10 cellular contexts compared by ENCODE assay signal in genomic region chr1:12480031-12480430, GRCh38.
DNase-seq lines count a peak whose midpoint lies in the region; ATAC-seq and TF ChIP-seq lines count a peak whose summit lies in the region.
"Had no signal": no experiment of that assay in that cellular context is flagged by ENCODE, and none has a peak within 500 bp of the region (broad histone marks: within the 10 kb centered on the region; RNA-seq: fewer than 3 reads in every experiment).

No MANE protein-coding gene starts in this region.

- ATAC-seq in lung (ENCODE audit: insufficient read depth, low FRiP score) (no peak), GM18519 (IDR thresholded peaks at IDR 0.05; ENCODE audit: low FRiP score, unreplicated experiment) (no peak), esophagus mucosa (no peak)

- peaks cover 73% of the 10 kb centered on the region for H3K4me1 Mint-ChIP-seq in activated naive CD4-positive, alpha-beta T cell treated with anti-CD3 and anti-CD28 coated beads, Interleukin-2, amount 10 ng/mL, durations not matched to agents 7 days and 5 days

- 94 to 97% methylated on average over 3 of the region's 3 CpGs for WGBS in lung, 2 donors
- 94 to 95% methylated on average over 3 of the region's 3 CpGs for WGBS in thyroid gland, 2 donors

- TF ChIP-seq CTCF in ascending aorta (IDR thresholded peaks at IDR 0.05): no peak
- TF ChIP-seq CTCF in lung (IDR thresholded peaks at IDR 0.05; ENCODE audit: control extremely low read depth, extremely low read depth): no peak
- TF ChIP-seq CTCF in thyroid gland (IDR thresholded peaks at IDR 0.05): no peak

- no peaks in the 10 kb centered on the region for H3K27me3 ChIP-seq in ascending aorta
- H3K27me3 ChIP-seq in lung (ENCODE audit: control insufficient read depth, insufficient read depth): no peaks in the 10 kb centered on the region
- no peaks in the 10 kb centered on the region for H3K27me3 ChIP-seq in thyroid gland

- peak overlapping the region; percentile 72 to 88 for H3K27ac ChIP-seq in ascending aorta
- H3K27ac ChIP-seq in lung (ENCODE audit: low read depth in 1 of 2, low read length in 1 of 2): peak overlapping the region; percentile 37 to 71
- H3K27ac ChIP-seq in thyroid gland: peak overlapping the region; percentile 59 to 86 (median 75)

- H3K36me3 ChIP-seq in ascending aorta (no peaks in the 10 kb centered on the region), lung (ENCODE audit: control insufficient read depth in 2 of 2, insufficient read depth in 2 of 2, low read length in 2 of 2) (peaks cover 0 to 3% of the 10 kb centered on the region in 2 donors), thyroid gland (no peaks in the 10 kb centered on the region)

- CTCF ChIA-PET in activated naive CD4-positive, alpha-beta T cell treated with anti-CD3 and anti-CD28 coated beads, Interleukin-2, amount 10 ng/mL, durations not matched to agents 7 days and 5 days (lab: Charles Lee): interaction anchor here (1.2 to 1.5 kb wide), 3 partner anchors 30 to 137 kb away, joined by 3 to 4 read pairs (median 3); no protein-coding TSS in a partner anchor

- H3K4me3 Mint-ChIP-seq in activated naive CD4-positive, alpha-beta T cell treated with anti-CD3 and anti-CD28 coated beads, Interleukin-2, amount 10 ng/mL, durations not matched to agents 7 days and 5 days: no peak overlapping the region
- H3K4me3 Mint-ChIP-seq: activated CD8-positive, alpha-beta memory T cell treated with anti-CD3 and anti-CD28 coated beads, Interleukin-2, amount 10 ng/mL, durations not matched to agents 7 days and 5 days had no signal

- peaks cover 65% of the 10 kb centered on the region for H3K36me3 Mint-ChIP-seq in activated naive CD4-positive, alpha-beta T cell treated with anti-CD3 and anti-CD28 coated beads, Interleukin-2, amount 10 ng/mL, durations not matched to agents 7 days and 5 days

- no peak for TF ChIP-seq POLR2A in thyroid gland (IDR thresholded peaks at IDR 0.05)

- DNase-seq in activated naive CD4-positive, alpha-beta T cell treated with anti-CD3 and anti-CD28 coated beads, Interleukin-2, amount 10 ng/mL, durations not matched to agents 7 days and 5 days: no peak
- DNase-seq in activated naive CD4-positive, alpha-beta T cell (lab: John Stamatoyannopoulos, UW): no peak
- DNase-seq in ascending aorta (ENCODE audit: low spot score in 2 of 2): no peak
- DNase-seq in lung (ENCODE audit: low spot score): no peak
- no peak for DNase-seq in thyroid gland
- DNase-seq in NAMALWA (ENCODE audit: low spot score): no peak
- DNase-seq: activated CD8-positive, alpha-beta memory T cell treated with anti-CD3 and anti-CD28 coated beads, Interleukin-2, amount 10 ng/mL, durations not matched to agents 7 days and 5 days; NCI-H524 treated with DMSO at 0.1 percent for 48 hours had no signal

- H3K4me3 ChIP-seq in ascending aorta (no peak overlapping the region), lung (no peak overlapping the region), thyroid gland (replicated peaks in 1 of 3) (no peak overlapping the region)

- H3K9me3 ChIP-seq in ascending aorta (no peaks in the 10 kb centered on the region), lung (ENCODE audit: control insufficient read depth in 2 of 2, insufficient read depth in 1 of 2, low read length in 1 of 2) (no peaks in the 10 kb centered on the region), thyroid gland (no peaks in the 10 kb centered on the region)

- no peaks in the 10 kb centered on the region for H3K9me3 Mint-ChIP-seq in activated naive CD4-positive, alpha-beta T cell treated with anti-CD3 and anti-CD28 coated beads, Interleukin-2, amount 10 ng/mL, durations not matched to agents 7 days and 5 days

- peak overlapping the region; percentile 87 for H3K27ac Mint-ChIP-seq in activated naive CD4-positive, alpha-beta T cell treated with anti-CD3 and anti-CD28 coated beads, Interleukin-2, amount 10 ng/mL, durations not matched to agents 7 days and 5 days

- H3K4me1 ChIP-seq in ascending aorta (peaks cover 28 to 56% of the 10 kb centered on the region in 2 donors), lung (ENCODE audit: control insufficient read depth in 2 of 2, insufficient read depth in 2 of 2, low read length in 2 of 2) (peaks cover 39 to 43% of the 10 kb centered on the region in 2 donors), thyroid gland (peaks cover 64 to 90% of the 10 kb centered on the region in 2 donors)

- intact Hi-C loops in ascending aorta (cut with DNase I) (no loop called here), thyroid gland (cut with DNase I) (no loop called here)

- H3K27me3 Mint-ChIP-seq in activated naive CD4-positive, alpha-beta T cell treated with anti-CD3 and anti-CD28 coated beads, Interleukin-2, amount 10 ng/mL, durations not matched to agents 7 days and 5 days: no peaks in the 10 kb centered on the region
- H3K27me3 Mint-ChIP-seq: activated CD8-positive, alpha-beta memory T cell treated with anti-CD3 and anti-CD28 coated beads, Interleukin-2, amount 10 ng/mL, durations not matched to agents 7 days and 5 days had no signal
